ENCODE assay signal across 23 cellular contexts in genomic region chr5:14710313-14710994, GRCh38. TPM values are rescaled to one million over a fixed set of nuclear protein-coding genes. Genes with fewer than 3 reads are reported as not detected.
DNase-seq lines count a peak whose midpoint lies in the region; ATAC-seq, FAIRE-seq and TF ChIP-seq lines count a peak whose summit lies in the region.
"Had no signal": no experiment of that assay in that cellular context is flagged by ENCODE, and none has a peak within 500 bp of the region (broad histone marks: within the 10 kb centered on the region; RNA-seq: fewer than 3 reads in every experiment).

No MANE protein-coding gene starts in this region.

- no peak overlapping the region for H3K9ac ChIP-seq in HepG2 (ENCODE audit: insufficient read depth, low read depth, low read length)
- H3K9ac ChIP-seq: SK-N-SH had no signal

- TSS peak; percentile 36 for BruUV-seq in HepG2 (replicated peaks; lab: Mats Ljungman, UMichigan)
- TSS peak; percentile 19 for BruUV-seq in PC-9 (replicated peaks; lab: Mats Ljungman, UMichigan)

- peaks cover 10 to 86% of the 10 kb centered on the region in 2 experiments for H3K36me3 ChIP-seq in HepG2 (replicated peaks in 1 of 2; ENCODE audit: control insufficient read depth in 1 of 2, insufficient read depth in 2 of 2, low read length in 2 of 2)
- H3K36me3 ChIP-seq in right lobe of liver, result peaks cover 0 to 60% (median 7%) of the 10 kb centered on the region in 4 donors
- peaks cover 13% of the 10 kb centered on the region; the same call in 1 of the 2 replicates for H3K36me3 ChIP-seq in PC-9 (ENCODE audit: low read depth)
- no peaks in the 10 kb centered on the region for H3K36me3 ChIP-seq in testis (ENCODE audit: low read depth, missing control alignments)

- TF ChIP-seq EP300 in HepG2 (IDR thresholded peaks at IDR 0.05; ENCODE audit: low read depth in 2 of 2, low read length in 2 of 2), result no peak
- TF ChIP-seq EP300 in HepG2 (CRISPR knock-in tag; IDR thresholded peaks at IDR 0.05; ENCODE audit: borderline replicate concordance), result no peak

- intact Hi-C loops in HepG2 (cut with micrococcal nuclease; ENCODE audit: unreplicated experiment) (no loop called here), right lobe of liver (cut with DNase I) (no loop called here), PC-9 (cut with micrococcal nuclease; ENCODE audit: unreplicated experiment) (no loop called here), dorsolateral prefrontal cortex (cut with DNase I) (no loop called here), testis (cut with DNase I; ENCODE audit: low total_unique reads) (no loop called here)

- POLR2A ChIA-PET in HepG2 (lab: Yijun Ruan, JAX) (no interaction called here), PC-9 (lab: Charles Lee; ENCODE audit: unreplicated experiment) (interaction anchor here (0.8 kb wide), 1 partner anchor 53 kb away, joined by 7 read pairs; no protein-coding TSS in a partner anchor)

- H3K4me3 ChIP-seq in HepG2 (replicated peaks in 1 of 3; ENCODE audit: insufficient read depth in 1 of 3, low read depth in 2 of 3, low read length in 3 of 3) (no peak overlapping the region), right lobe of liver (no peak overlapping the region), PC-9 (no peak overlapping the region), dorsolateral prefrontal cortex (no peak overlapping the region), testis (no peak overlapping the region), coronary artery (no peak overlapping the region)
- H3K4me3 ChIP-seq: body of pancreas, transverse colon had no signal

- H3K9me3 ChIP-seq in HepG2 (ENCODE audit: low read length) (no peaks in the 10 kb centered on the region), right lobe of liver (no peaks in the 10 kb centered on the region), PC-9 (ENCODE audit: insufficient read depth, low read depth) (no peaks in the 10 kb centered on the region), testis (no peaks in the 10 kb centered on the region)
- H3K9me3 ChIP-seq: body of pancreas, SK-N-SH, transverse colon had no signal

- no peak overlapping the region for H3K4me2 ChIP-seq in HepG2 (ENCODE audit: low read depth, low read length)
- no peak overlapping the region for H3K4me2 ChIP-seq in PC-9
- H3K4me2 ChIP-seq: SK-N-SH had no signal

- H2AFZ ChIP-seq in HepG2 (ENCODE audit: low read length) (no peak overlapping the region), PC-9 (no peak overlapping the region)

- no peak for ATAC-seq in HepG2
- ATAC-seq in right lobe of liver, result no peak
- ATAC-seq: body of pancreas, left colon, WTC11 had no signal

- no peak for FAIRE-seq in HepG2 (lab: Jason Lieb, UNC)
- FAIRE-seq: RCC 7860 had no signal

- no peak for TF ChIP-seq RAD21 in HepG2 (CRISPR knock-in tag; IDR thresholded peaks at IDR 0.05)

- TF ChIP-seq POLR2A in HepG2 (IDR thresholded peaks at IDR 0.05; ENCODE audit: insufficient read depth in 1 of 2, low read depth in 2 of 2, low read length in 2 of 2) (no peak), right lobe of liver (IDR thresholded peaks at IDR 0.05) (no peak), testis (IDR thresholded peaks at IDR 0.05) (no peak)

- no peak for DNase-seq in HepG2 (ENCODE audit: low spot score)
- no peak for DNase-seq in right lobe of liver
- DNase-seq in PC-9, result no peak
- DNase-seq in dorsolateral prefrontal cortex, result no peak
- DNase-seq in testis, result no peak
- no peak for DNase-seq in coronary artery (ENCODE audit: low spot score)
- no peak for DNase-seq in NCI-H1694 treated with DMSO at 0.1 percent for 48 hours (lab: John Stamatoyannopoulos, UW)
- DNase-seq: body of pancreas; COR-L47; DMS79 treated with DMSO at 0.1 percent for 48 hours; H7; Kasumi-1; left colon; NCI-H1048; NCI-H2029 treated with DMSO at 0.1 percent for 48 hours; NCI-H446; NK-92 treated with Interleukin-12 subunit alpha and Interleukin-12 subunit beta, amount 100 ng/mL, for 24 hours; SK-N-SH; stimulated activated CD4-positive, alpha-beta T cell treated with anti-CD3 and anti-CD28 coated beads, Interleukin-1b, Interleukin-23, amount 100 ng/mL, for 48 hours; stimulated activated naive CD4-positive, alpha-beta T cell treated with Interleukin-2 at 50 U/mL for 16 hours; transverse colon had no signal

- in situ Hi-C loops in HepG2 (cut with HindIII; ENCODE audit: extremely low pct_ligation_motif_present, low pct_unique_long_range_greater_than_20kb), result no loop called here

- H4K20me1 ChIP-seq in HepG2 (ENCODE audit: insufficient read depth, low read length) (no peaks in the 10 kb centered on the region), PC-9 (ENCODE audit: insufficient read depth) (no peaks in the 10 kb centered on the region)

- H3K9me2 ChIP-seq in PC-9 (ENCODE audit: insufficient read depth), result no peaks in the 10 kb centered on the region
- H3K9me2 ChIP-seq: SK-N-SH had no signal

- H3K27ac ChIP-seq in HepG2 (ENCODE audit: extremely low read length, insufficient read depth, low read length), result no peak overlapping the region
- no peak overlapping the region for H3K27ac ChIP-seq in right lobe of liver
- no peak overlapping the region for H3K27ac ChIP-seq in PC-9
- H3K27ac ChIP-seq in dorsolateral prefrontal cortex, result peak overlapping the region in 45 of 59 donors; percentile 1 to 80 (median 54)
- H3K27ac ChIP-seq in testis, result no peak overlapping the region
- H3K27ac ChIP-seq in coronary artery, result no peak overlapping the region
- H3K27ac ChIP-seq: body of pancreas, transverse colon had no signal

- WGBS in HepG2 (ENCODE audit: low lambda C conversion rate), result 98% methylated on average over 26 of the region's 28 CpGs
- 89% methylated on average over 10 of the region's 28 CpGs for WGBS in right lobe of liver (ENCODE audit: insufficient coverage, low coverage, low lambda C conversion rate, missing lambda C conversion rate)
- WGBS in testis, 2 donors, result 92 to 95% methylated on average over 28 of the region's 28 CpGs

- H3F3A ChIP-seq in PC-9 (ENCODE audit: insufficient read depth, low read depth), result 0 out of 2 replicates have a peak, but pooled peaks cover 3% of the 10 kb centered on the region

- no peaks in the 10 kb centered on the region for H3K27me3 ChIP-seq in HepG2 (ENCODE audit: control insufficient read depth in 1 of 2, insufficient read depth in 2 of 2, low read length in 2 of 2)
- H3K27me3 ChIP-seq in right lobe of liver, result no peaks in the 10 kb centered on the region
- H3K27me3 ChIP-seq in PC-9 (ENCODE audit: insufficient read depth, low read depth), result no peaks in the 10 kb centered on the region
- no peaks in the 10 kb centered on the region for H3K27me3 ChIP-seq in dorsolateral prefrontal cortex
- no peaks in the 10 kb centered on the region for H3K27me3 ChIP-seq in testis
- H3K27me3 ChIP-seq: body of pancreas, transverse colon had no signal

- peaks cover 3% of the 10 kb centered on the region; the same call in 1 of the 2 replicates for H3K4me1 ChIP-seq in HepG2 (ENCODE audit: insufficient read depth, low read length)
- H3K4me1 ChIP-seq in right lobe of liver, result peaks cover 0 to 24% (median 0%) of the 10 kb centered on the region in 4 donors
- no peaks in the 10 kb centered on the region for H3K4me1 ChIP-seq in PC-9 (replicated peaks; ENCODE audit: insufficient read depth)
- H3K4me1 ChIP-seq in testis, result no peaks in the 10 kb centered on the region
- H3K4me1 ChIP-seq: body of pancreas had no signal

- CTCF ChIA-PET in HepG2 (lab: Yijun Ruan, JAX; ENCODE audit: low intra/inter-chr PET ratio, low total read pairs), result no interaction called here
- CTCF ChIA-PET in PC-9 (lab: Charles Lee), result no interaction called here

- no peak for TF ChIP-seq CTCF in HepG2 (CRISPR knock-in tag; IDR thresholded peaks at IDR 0.05)
- no peak for TF ChIP-seq CTCF in right lobe of liver (IDR thresholded peaks at IDR 0.05)
- no peak for TF ChIP-seq CTCF in PC-9 (conservative IDR thresholded peaks at IDR 0.05)
- TF ChIP-seq CTCF in dorsolateral prefrontal cortex (IDR thresholded peaks at IDR 0.05 in 54 of 56, conservative IDR thresholded peaks at IDR 0.05 in 2 of 56; ENCODE audit: low read depth in 1 of 56, partially characterized antibody in 56 of 56), result no peak
- TF ChIP-seq CTCF in testis (IDR thresholded peaks at IDR 0.05), result no peak
- no peak for TF ChIP-seq CTCF in coronary artery (IDR thresholded peaks at IDR 0.05)

- H3K79me2 ChIP-seq in HepG2 (ENCODE audit: insufficient read depth, low read length) (no peaks in the 10 kb centered on the region), PC-9 (ENCODE audit: low read depth) (no peaks in the 10 kb centered on the region)

TF ChIP-seq in HepG2, 621 proteins besides CTCF, POLR2A, EP300 and RAD21 (continues in another document):
- TF ChIP-seq PCBP2 (optimal IDR thresholded peaks at IDR 0.05; ENCODE audit: low read depth, low read length, poor library complexity, severe bottlenecking) (no peak), MAX (IDR thresholded peaks at IDR 0.05) (no peak)

RNA-seq across cellular contexts. Expression of gene OTULIN, which starts 45.9 kb away (rescaled TPM):
- total RNA-seq in HepG2 (2016; rRNA removed; fragmentation: Illumina TruSeq; extraction: Trizol) (31.9 and 34.8 TPM in 2 replicates), right lobe of liver (10 to 100 TPM; 25.2 to 34.8 (median 29.2) TPM), PC-9 (2021) (77.2 and 79.1 TPM in 2 replicates), dorsolateral prefrontal cortex (10 to 100 TPM; 14.9 to 36.1 (median 22.3) TPM), testis (10 to 100 TPM; 33.8 to 41.0 TPM)
- 16.9 and 21.4 TPM in 2 replicates for total RNA-seq in HepG2 (2016; cell fraction: cytosol; rRNA removed; fragmentation: Illumina TruSeq; extraction: Trizol; ENCODE audit: low read depth)
- total RNA-seq in HepG2 (2016; cell fraction: insoluble cytoplasmic fraction; rRNA removed; fragmentation: Illumina TruSeq; extraction: Trizol), result 31.8 and 34.4 TPM in 2 replicates
- total RNA-seq in HepG2 (2016; cell fraction: membrane; rRNA removed; fragmentation: Illumina TruSeq; extraction: Trizol), result 19.5 and 20.6 TPM in 2 replicates
- 45.8 and 50.5 TPM in 2 replicates for total RNA-seq in HepG2 (2016; cell fraction: nucleus; rRNA removed; fragmentation: Illumina TruSeq; extraction: Trizol)
- polyA plus RNA-seq in HepG2 (2011; rRNA removed) (7.0 and 8.9 TPM in 2 replicates), testis (ENCODE audit: insufficient read depth, low read depth, low replicate concordance) (32.7 TPM)
- 4.9 and 6.8 TPM in 2 replicates for polyA plus RNA-seq in HepG2 (2011; cell fraction: cytosol; rRNA removed)
- polyA plus RNA-seq in HepG2 (2011; cell fraction: nucleus; rRNA removed), result 10.3 and 10.8 TPM in 2 replicates
- polyA plus RNA-seq in HepG2 (2012), result 6.9 and 8.0 TPM in 2 replicates
- polyA plus RNA-seq in HepG2 (2016; cell fraction: cytosol; fragmentation: Illumina TruSeq; extraction: Trizol; ENCODE audit: low read depth), result 3.0 and 5.2 TPM in 2 replicates
- polyA plus RNA-seq in HepG2 (2016; cell fraction: insoluble cytoplasmic fraction; fragmentation: Illumina TruSeq; extraction: Trizol; ENCODE audit: low read depth), result 21.4 and 24.2 TPM in 2 replicates
- 8.4 and 9.0 TPM in 2 replicates for polyA plus RNA-seq in HepG2 (2016; cell fraction: membrane; fragmentation: Illumina TruSeq; extraction: Trizol; ENCODE audit: low read depth)
- polyA plus RNA-seq in HepG2 (2016; cell fraction: nucleus; fragmentation: Illumina TruSeq; extraction: Trizol; ENCODE audit: insufficient read depth, low read depth), result 20.2 and 24.3 TPM in 2 replicates
- polyA minus RNA-seq in HepG2 (2011; rRNA and poly(A)+ RNA removed; ENCODE audit: low replicate concordance), result 31.4 and 78.2 TPM in 2 replicates
- 8.8 and 9.8 TPM in 2 replicates for polyA minus RNA-seq in HepG2 (2011; cell fraction: cytosol; rRNA and poly(A)+ RNA removed)
- 72.2 and 76.3 TPM in 2 replicates for polyA minus RNA-seq in HepG2 (2011; cell fraction: nucleus; rRNA and poly(A)+ RNA removed)

Comparison
In these comparisons a context has a peak if more than half of its experiments do, and no peak if none do; other contexts are left out.
1. H3K27ac ChIP-seq: peak in dorsolateral prefrontal cortex (45 of 59); none in HepG2 (single experiment), right lobe of liver (0 of 3), PC-9 (single experiment), testis (0 of 2) and coronary artery (0 of 2).